In genomic region chr7:1569833-1570632, GRCh38 we compare ENCODE assay signal across 8 cellular contexts. TPM values are rescaled to one million over a fixed set of nuclear protein-coding genes. Genes with fewer than 3 reads are reported as not detected.
A peak's percentile ranks its signal among the peaks of the same experiment; 100 is the strongest.
DNase-seq lines count a peak whose midpoint lies in the region; ATAC-seq, FAIRE-seq and TF ChIP-seq lines count a peak whose summit lies in the region.

PSMG3 (minus strand) TSS chr7:1570032; CDS start chr7:1569339, 693 bp downstream.

- no peaks in the 10 kb centered on the region for H3K9me3 ChIP-seq in OCI-LY1 (ENCODE audit: low read length)
- H3K9me3 ChIP-seq in endothelial cell of umbilical vein (replicated peaks; ENCODE audit: control insufficient read depth, insufficient read depth, low read length), result no peaks in the 10 kb centered on the region
- no peaks in the 10 kb centered on the region for H3K9me3 ChIP-seq in mononuclear cell (ENCODE audit: low read depth, low read length)

- CTCF ChIA-PET in Calu3 (lab: Charles Lee), result interaction anchor here (0.6 to 1.1 kb wide), 3 partner anchors 14 to 280 kb away, joined by 3 to 9 read pairs (median 5); partner anchors contain the start of gene TMEM184A
- CTCF ChIA-PET in endothelial cell of umbilical vein (lab: Charles Lee), result interaction anchor here (0.9 to 1.3 kb wide), 2 partner anchors 9 to 778 kb away, joined by 3 to 4 read pairs; no protein-coding TSS in a partner anchor

- no peaks in the 10 kb centered on the region for H3K27me3 ChIP-seq in OCI-LY1 (ENCODE audit: insufficient read depth, low read length)
- H3K27me3 ChIP-seq in endothelial cell of umbilical vein (ENCODE audit: control insufficient read depth in 2 of 2, insufficient read depth in 2 of 2, low read length in 2 of 2), result no peaks in the 10 kb centered on the region
- H3K27me3 ChIP-seq in mononuclear cell (ENCODE audit: insufficient read depth, low read length), result no peaks in the 10 kb centered on the region

- FAIRE-seq in HTR-8/SVneo (lab: Jason Lieb, UNC) (no peak), endothelial cell of umbilical vein (lab: Jason Lieb, UNC) (peak; percentile 67)

- peak within 1 kb of the TSS; percentile 95 for H3K9ac ChIP-seq in OCI-LY1 (ENCODE audit: low read length)
- H3K9ac ChIP-seq in endothelial cell of umbilical vein (replicated peaks; ENCODE audit: extremely low read depth, insufficient read depth, low read length), result peak within 1 kb of the TSS; percentile 98

- H3K4me2 ChIP-seq in OCI-LY1 (ENCODE audit: low read length) (peak within 1 kb of the TSS; percentile 76), endothelial cell of umbilical vein (ENCODE audit: insufficient read depth, low read length) (peak within 1 kb of the TSS; percentile 80)

- H3K27ac Mint-ChIP-seq in Calu3 (ENCODE audit: unreplicated experiment), result peak within 1 kb of the TSS; percentile 76

- H3K4me3 ChIP-seq in OCI-LY1 (ENCODE audit: low read depth, low read length, poor library complexity, severe bottlenecking), result peak within 1 kb of the TSS; percentile 94
- H3K4me3 ChIP-seq in endothelial cell of umbilical vein (replicated peaks in 1 of 3; ENCODE audit: insufficient read depth in 1 of 3, low read depth in 1 of 3, low read length in 3 of 3), result peak within 1 kb of the TSS; percentile 90 to 93 (median 93)
- H3K4me3 ChIP-seq in mononuclear cell (ENCODE audit: low read length), result peak within 1 kb of the TSS; percentile 90

- H3K27ac ChIP-seq in OCI-LY1 (ENCODE audit: low read depth, low read length, poor library complexity, severe bottlenecking) (peak within 1 kb of the TSS; percentile 31), endothelial cell of umbilical vein (ENCODE audit: insufficient read depth, low read depth, low read length) (peak within 1 kb of the TSS; percentile 93)

- H3K27me3 Mint-ChIP-seq in Calu3 (ENCODE audit: unreplicated experiment), result no peaks in the 10 kb centered on the region

- H2AFZ ChIP-seq in OCI-LY1 (ENCODE audit: low read length) (no peak within 1 kb of the TSS), endothelial cell of umbilical vein (ENCODE audit: low read depth, low read length) (peak within 1 kb of the TSS; percentile 85)

- H3K9me1 ChIP-seq in endothelial cell of umbilical vein (replicated peaks; ENCODE audit: control insufficient read depth, extremely low read depth, insufficient read depth, low read length), result no peaks in the 10 kb centered on the region

- POLR2A ChIA-PET in endothelial cell of umbilical vein (lab: Charles Lee), result interaction anchor here (0.7 kb wide), 1 partner anchor 806 kb away, joined by 4 read pairs; no protein-coding TSS in a partner anchor

- TF ChIP-seq POLR2A in endothelial cell of umbilical vein (IDR thresholded peaks at IDR 0.05; ENCODE audit: low read depth, low read length), result peak; percentile 93

- H3K9me3 Mint-ChIP-seq in Calu3 (ENCODE audit: low read depth, unreplicated experiment), result no peaks in the 10 kb centered on the region

- H3K36me3 Mint-ChIP-seq in Calu3 (ENCODE audit: insufficient read depth, unreplicated experiment), result peaks cover 62% of the 10 kb centered on the region

- H3K4me1 Mint-ChIP-seq in Calu3 (ENCODE audit: low read depth, unreplicated experiment), result peaks cover 43% of the 10 kb centered on the region

- peaks cover 19% of the 10 kb centered on the region for H3K4me1 ChIP-seq in OCI-LY1 (ENCODE audit: insufficient read depth, low read length, severe bottlenecking)
- H3K4me1 ChIP-seq in endothelial cell of umbilical vein (ENCODE audit: control insufficient read depth, extremely low read depth, insufficient read depth, low read length), result peaks cover 3% of the 10 kb centered on the region
- H3K4me1 ChIP-seq in mononuclear cell (ENCODE audit: insufficient read depth, low read length), result peaks cover 23% of the 10 kb centered on the region

- TF ChIP-seq CTCF in Calu3 (IDR thresholded peaks at IDR 0.05; ENCODE audit: unreplicated experiment), result peak; percentile 67
- TF ChIP-seq CTCF in OCI-LY1 (IDR thresholded peaks at IDR 0.05; ENCODE audit: low read length), result peak; percentile 25; the same call in 1 of the 2 replicates
- TF ChIP-seq CTCF in endothelial cell of umbilical vein (IDR thresholded peaks at IDR 0.05; ENCODE audit: extremely low read depth in 1 of 2, insufficient read depth in 1 of 2, low read depth in 1 of 2, low read length in 2 of 2), result peak in 1 of 2 donors; percentile 33

- DNase-seq in Calu3, result peak; percentile 98
- peak; percentile 96 for DNase-seq in HTR-8/SVneo (ENCODE audit: insufficient read length, low spot score)
- peak; percentile 85 for DNase-seq in activated CD8-positive, alpha-beta memory T cell treated with anti-CD3 and anti-CD28 coated beads, Interleukin-2, amount 50 U/mL, for 4 hours
- DNase-seq in endothelial cell of umbilical vein (ENCODE audit: low read depth, low spot score), result peak; percentile 78
- DNase-seq in stimulated activated CD8-positive, alpha-beta memory T cell treated with anti-CD3 and anti-CD28 coated beads, Interleukin-2, amount 100 ng/mL, for 48 hours (ENCODE audit: low read depth in 2 of 2), result peak; percentile 87 to 90

- intact Hi-C loops in Calu3 (cut with micrococcal nuclease; ENCODE audit: unreplicated experiment), result loop anchor here (10.0 kb wide), 1 partner anchor 775 kb away; no protein-coding TSS in a partner anchor
- intact Hi-C loops in endothelial cell of umbilical vein (cut with micrococcal nuclease), result loop anchor here (2.0 to 10.0 kb wide), 3 partner anchors 37 to 865 kb away; no protein-coding TSS in a partner anchor

- BruUV-seq in Calu3 (replicated peaks; lab: Mats Ljungman, UMichigan), result no TSS peak
- no TSS peak for BruUV-seq in endothelial cell of umbilical vein (replicated peaks; lab: Mats Ljungman, UMichigan)

- dilution Hi-C loops in endothelial cell of umbilical vein (cut with MboI; ENCODE audit: extremely low pct_ligation_motif_present, low sequenced_read_pairs), result no loop called here

- H4K20me1 ChIP-seq in OCI-LY1 (ENCODE audit: insufficient read depth, low read length), result no peaks in the 10 kb centered on the region
- H4K20me1 ChIP-seq in endothelial cell of umbilical vein (replicated peaks; ENCODE audit: control insufficient read depth, extremely low read depth, insufficient read depth, low read length), result no peaks in the 10 kb centered on the region

- H3K36me3 ChIP-seq in OCI-LY1 (ENCODE audit: insufficient read depth, low read length) (peaks cover 21% of the 10 kb centered on the region), endothelial cell of umbilical vein (ENCODE audit: control insufficient read depth in 2 of 2, extremely low read depth in 1 of 2, insufficient read depth in 2 of 2, low read length in 2 of 2) (peaks cover 5 to 11% of the 10 kb centered on the region in 2 experiments)

- ATAC-seq in GM21367 (IDR thresholded peaks at IDR 0.05; ENCODE audit: unreplicated experiment), result peak; percentile 72

- no peaks in the 10 kb centered on the region for H3F3A ChIP-seq in OCI-LY1 (ENCODE audit: insufficient read depth, low read length)

- peak within 1 kb of the TSS; percentile 80 for H3K4me3 Mint-ChIP-seq in Calu3 (ENCODE audit: low read depth, unreplicated experiment)

- no peaks in the 10 kb centered on the region for H3K79me2 ChIP-seq in OCI-LY1 (ENCODE audit: insufficient read depth, low read length)
- H3K79me2 ChIP-seq in endothelial cell of umbilical vein (ENCODE audit: control insufficient read depth, insufficient read depth, low read length), result peaks cover 6% of the 10 kb centered on the region

- no peaks in the 10 kb centered on the region for H3K9me2 ChIP-seq in OCI-LY1 (ENCODE audit: low read depth, low read length)

TF ChIP-seq in endothelial cell of umbilical vein, 7 proteins besides CTCF, POLR2A, EP300 and RAD21:
- TF ChIP-seq MYC (IDR thresholded peaks at IDR 0.05; ENCODE audit: low read depth, low read length), result no peak
- TF ChIP-seq GATA2 (IDR thresholded peaks at IDR 0.05; ENCODE audit: insufficient read depth, insufficient read length, low read depth, low read length), result no peak
- TF ChIP-seq JUN (IDR thresholded peaks at IDR 0.05; ENCODE audit: borderline replicate concordance, insufficient read depth, insufficient read length, low read depth), result no peak
- no peak for TF ChIP-seq FOS (IDR thresholded peaks at IDR 0.05; ENCODE audit: borderline replicate concordance, insufficient read depth, low read length)
- TF ChIP-seq MAX (IDR thresholded peaks at IDR 0.05; ENCODE audit: insufficient read depth, insufficient read length), result no peak
- no peak for TF ChIP-seq EZH2 (IDR thresholded peaks at IDR 0.05; ENCODE audit: borderline replicate concordance, low read depth, low read length, severe bottlenecking)
- peak; percentile 99 for TF ChIP-seq POLR2AphosphoS5 (IDR thresholded peaks at IDR 0.05; ENCODE audit: insufficient read depth, low read depth, low read length)

RNA-seq across cellular contexts. Expression of gene PSMG3, which starts in this region (rescaled TPM):
- total RNA-seq in Calu3 (2022), result 64.0 and 67.2 TPM in 2 replicates
- total RNA-seq in endothelial cell of umbilical vein, result 25.5 and 28.4 TPM in 2 replicates
- 40.4 and 49.7 TPM in 2 replicates for polyA plus RNA-seq in endothelial cell of umbilical vein
- polyA plus RNA-seq in endothelial cell of umbilical vein (2011; cell fraction: cytosol; rRNA removed), result 48.3 and 57.1 TPM in 2 replicates
- polyA plus RNA-seq in endothelial cell of umbilical vein (2011; cell fraction: nucleus; rRNA removed), result 29.1 and 31.2 TPM in 2 replicates
- 18.9 and 27.6 TPM in 2 replicates for polyA plus RNA-seq in endothelial cell of umbilical vein (2012)
- polyA minus RNA-seq in endothelial cell of umbilical vein, result 11.4 and 14.3 TPM in 2 replicates
- polyA minus RNA-seq in endothelial cell of umbilical vein (2011; cell fraction: cytosol; rRNA and poly(A)+ RNA removed), result 39.1 TPM
- 4.4 and 6.7 TPM in 2 replicates for polyA minus RNA-seq in endothelial cell of umbilical vein (2011; cell fraction: nucleus; rRNA and poly(A)+ RNA removed)
- 14.3 TPM for total RNA-seq in mononuclear cell

Comparison
In these comparisons a context has a peak if more than half of its experiments do, and no peak if none do; other contexts are left out.
1. Peak in every context shown above with its lines: DNase-seq, ATAC-seq, H3K4me3 ChIP-seq and H3K27ac ChIP-seq.